In genomic region chr22:30411780-30412179, GRCh38 we compare ENCODE assay signal across 18 cellular contexts. TPM values are rescaled to one million over a fixed set of nuclear protein-coding genes. Genes with fewer than 3 reads are reported as not detected.
A peak's percentile ranks its signal among the peaks of the same experiment; 100 is the strongest.
DNase-seq lines count a peak whose midpoint lies in the region; ATAC-seq lines count a peak whose summit lies in the region.
"Had no signal": no experiment of that assay in that cellular context is flagged by ENCODE, and none has a peak within 500 bp of the region (broad histone marks: within the 10 kb centered on the region; RNA-seq: fewer than 3 reads in every experiment).

No MANE protein-coding gene starts in this region.

- H3K27ac ChIP-seq in angular gyrus (ENCODE audit: low read depth, low read length) = peak overlapping the region; percentile 60
- H3K27ac ChIP-seq: 22Rv1, gastrocnemius medialis, uterus had no signal

- ATAC-seq in HG02798 (IDR thresholded peaks at IDR 0.05; ENCODE audit: poor library complexity, unreplicated experiment) = no peak
- ATAC-seq in activated CD4-positive, CD25-positive, alpha-beta regulatory T cell treated with anti-CD3 and anti-CD28 coated beads, Interleukin-2, amount 50 U/mL, for 24 hours = no peak
- ATAC-seq: gastrocnemius medialis had no signal

- DNase-seq in NCI-H2171 treated with DMSO at 0.1 percent for 48 hours (lab: John Stamatoyannopoulos, UW) (peak; percentile 6), NCI-H2171 (lab: John Stamatoyannopoulos, UW) (no peak), myocyte (ENCODE audit: low read depth) (peak; percentile 20)
- DNase-seq: activated CD4-positive, alpha-beta T cell treated with anti-CD3 and anti-CD28 coated beads, Interleukin-2, amount 10 ng/mL, durations not matched to agents 7 days and 5 days; activated gamma-delta T cell treated with Interleukin-2 at 50 U/mL for 16 hours; DMS79 treated with DMSO at 0.1 percent for 48 hours; gastrocnemius medialis; H7; KG1; kidney glomerular epithelial cell; NCI-H1694 treated with DMSO at 0.1 percent for 48 hours; NCI-H748 treated with DMSO at 0.1 percent for 48 hours; SHP77 treated with DMSO at 0.1 percent for 48 hours; uterus had no signal

RNA-seq across cellular contexts. Expression of gene MTFP1, which starts 13.8 kb away (rescaled TPM):
- total RNA-seq in myocyte = 10.6 and 16.3 TPM in 2 replicates
- 14.9 TPM for polyA plus RNA-seq in myocyte (2012)

RNA-seq across cellular contexts. Expression of gene SEC14L2, which starts 15.0 kb away (rescaled TPM):
- total RNA-seq in myocyte = 3.4 and 12.2 TPM in 2 replicates
- polyA plus RNA-seq in myocyte (2012) = 116 TPM

RNA-seq across cellular contexts. Expression of gene RNF215, which starts 24.6 kb away (rescaled TPM):
- 20.1 and 28.3 TPM in 2 replicates for total RNA-seq in myocyte
- polyA plus RNA-seq in myocyte (2012) = 38.7 TPM

RNA-seq across cellular contexts. Expression of gene CCDC157, which starts 55.0 kb away (rescaled TPM):
- total RNA-seq in myocyte = 2.6 and 3.4 TPM in 2 replicates
- polyA plus RNA-seq in myocyte (2012) = 3.0 TPM

RNA-seq across cellular contexts. Expression of gene SF3A1, which starts 55.1 kb away (rescaled TPM):
- total RNA-seq in myocyte = 39.8 and 50.2 TPM in 2 replicates
- 72.8 TPM for polyA plus RNA-seq in myocyte (2012)
